ENCODE assay signal across 8 cellular contexts in genomic region chr7:25093268-25093802, GRCh38. TPM values are rescaled to one million over a fixed set of nuclear protein-coding genes. Genes with fewer than 3 reads are reported as not detected.
A peak's percentile ranks its signal among the peaks of the same experiment; 100 is the strongest.
DNase-seq lines count a peak whose midpoint lies in the region; ATAC-seq and TF ChIP-seq lines count a peak whose summit lies in the region.

No MANE protein-coding gene starts in this region.

- peak; percentile 74 for ATAC-seq in HG02981 (IDR thresholded peaks at IDR 0.05; ENCODE audit: unreplicated experiment)
- peak; percentile 76 to 87 (median 82) for ATAC-seq in right lobe of liver

- WGBS in right lobe of liver (ENCODE audit: insufficient coverage, low coverage, low lambda C conversion rate, missing lambda C conversion rate), result 44% methylated on average over 3 of the region's 3 CpGs

- intact Hi-C loops in right lobe of liver (cut with DNase I), result no loop called here

- TF ChIP-seq CTCF in choroid plexus epithelial cell (conservative IDR thresholded peaks at IDR 0.05; ENCODE audit: low read depth, low read length) (peak; percentile 88), right lobe of liver (IDR thresholded peaks at IDR 0.05) (peak; percentile 57 to 74 (median 60))

- H3K4me3 ChIP-seq in choroid plexus epithelial cell (ENCODE audit: low read depth, low read length) (no peak overlapping the region), right lobe of liver (no peak overlapping the region)

- H3K4me1 ChIP-seq in right lobe of liver, result no peaks in the 10 kb centered on the region

- H3K27me3 ChIP-seq in right lobe of liver, result no peaks in the 10 kb centered on the region

- TF ChIP-seq POLR2A in right lobe of liver (IDR thresholded peaks at IDR 0.05), result no peak

- H3K27ac ChIP-seq in right lobe of liver, result no peak overlapping the region

- DNase-seq in NCI-H2029 (lab: John Stamatoyannopoulos, UW), result peak; percentile 36
- DNase-seq in NCI-H2029 treated with DMSO at 0.1 percent for 48 hours (lab: John Stamatoyannopoulos, UW), result no peak
- DNase-seq in NCI-H345 treated with DMSO at 0.1 percent for 48 hours (lab: John Stamatoyannopoulos, UW; ENCODE audit: unreplicated experiment), result peak; percentile 13
- peak; percentile 57 for DNase-seq in activated CD4-positive, alpha-beta T cell treated with anti-CD3 and anti-CD28 coated beads for 1 hour
- peak; percentile 83 for DNase-seq in choroid plexus epithelial cell (ENCODE audit: low read depth)
- peak; percentile 44 to 70 (median 62) for DNase-seq in right lobe of liver
- DNase-seq in stimulated activated CD4-positive, alpha-beta T cell treated with anti-CD3 and anti-CD28 coated beads, TNF-alpha, amount 100 ng/mL, for 48 hours (ENCODE audit: low read depth in 3 of 3), result peak; percentile 66 to 79 (median 69)

- no peaks in the 10 kb centered on the region for H3K36me3 ChIP-seq in right lobe of liver

- H3K9me3 ChIP-seq in right lobe of liver, result no peaks in the 10 kb centered on the region

RNA-seq across cellular contexts. Expression of gene CYCS, which starts 31.7 kb away (rescaled TPM):
- total RNA-seq in right lobe of liver, result 10 to 100 TPM; 45.8 to 79.9 (median 52.8) TPM
